ENCODE assay signal across 14 cellular contexts in genomic region chr2:168633895-168634294, GRCh38.
A peak's percentile ranks its signal among the peaks of the same experiment; 100 is the strongest.
DNase-seq lines count a peak whose midpoint lies in the region; ATAC-seq and FAIRE-seq lines count a peak whose summit lies in the region.
"Had no signal": no experiment of that assay in that cellular context is flagged by ENCODE, and none has a peak within 500 bp of the region (broad histone marks: within the 10 kb centered on the region; RNA-seq: fewer than 3 reads in every experiment).

No MANE protein-coding gene starts in this region.

- no peaks in the 10 kb centered on the region for H3K9me3 Mint-ChIP-seq in activated T-cell treated with anti-CD3 and anti-CD28 coated beads, Interleukin-2, amount 50 U/mL, for 72 hours
- H3K9me3 Mint-ChIP-seq: CD4-positive, CD25-positive, alpha-beta regulatory T cell; endodermal cell; natural killer cell treated with Interleukin-12 subunit alpha and Interleukin-12 subunit beta and Interleukin-15 and Interleukin-18, amount 100 ng/mL, for 72 hours had no signal

- H3K4me1 ChIP-seq in stomach smooth muscle (ENCODE audit: control insufficient read depth, insufficient read depth, low read length), result peaks cover 26% of the 10 kb centered on the region

- H3K36me3 ChIP-seq in stomach smooth muscle (ENCODE audit: control insufficient read depth in 2 of 2, insufficient read depth in 2 of 2, low read length in 2 of 2), result no peaks in the 10 kb centered on the region

- H3K27ac ChIP-seq in stomach smooth muscle (ENCODE audit: low read length), result peak overlapping the region; percentile 84

- no peaks in the 10 kb centered on the region for H3K9me3 ChIP-seq in stomach smooth muscle (ENCODE audit: control insufficient read depth in 2 of 2, low read length in 2 of 2)

- peak; percentile 47 for ATAC-seq in GM21825 (IDR thresholded peaks at IDR 0.05; ENCODE audit: unreplicated experiment)
- no peak for ATAC-seq in activated T-cell treated with anti-CD3 and anti-CD28 coated beads, Interleukin-2, amount 50 U/mL, for 72 hours (replicated peaks in 1 of 2)
- ATAC-seq: HCT116; natural killer cell treated with Interleukin-12 subunit alpha and Interleukin-12 subunit beta and Interleukin-15 and Interleukin-18, amount 100 ng/mL, for 72 hours had no signal

- no peak overlapping the region for H3K4me3 ChIP-seq in stomach smooth muscle (ENCODE audit: low read length in 2 of 2)

- H3K4me3 Mint-ChIP-seq in activated T-cell treated with anti-CD3 and anti-CD28 coated beads, Interleukin-2, amount 50 U/mL, for 72 hours, result no peak overlapping the region
- H3K4me3 Mint-ChIP-seq: CD4-positive, CD25-positive, alpha-beta regulatory T cell; endodermal cell; natural killer cell treated with Interleukin-12 subunit alpha and Interleukin-12 subunit beta and Interleukin-15 and Interleukin-18, amount 100 ng/mL, for 72 hours had no signal

- FAIRE-seq in GM19239 (lab: Jason Lieb, UNC), result peak; percentile 90

- in situ Hi-C loops in KBM-7 (cut with MboI; ENCODE audit: low pct_unique_long_range_greater_than_20kb, low sequenced_read_pairs), result no loop called here

- peaks cover 14% of the 10 kb centered on the region for H3K4me1 Mint-ChIP-seq in activated T-cell treated with anti-CD3 and anti-CD28 coated beads, Interleukin-2, amount 50 U/mL, for 72 hours (ENCODE audit: low read depth)

- peaks cover 0 to 3% of the 10 kb centered on the region in 2 donors for H3K36me3 Mint-ChIP-seq in activated T-cell treated with anti-CD3 and anti-CD28 coated beads, Interleukin-2, amount 50 U/mL, for 72 hours (ENCODE audit: insufficient read depth in 2 of 2)
- H3K36me3 Mint-ChIP-seq: CD4-positive, CD25-positive, alpha-beta regulatory T cell; natural killer cell treated with Interleukin-12 subunit alpha and Interleukin-12 subunit beta and Interleukin-15 and Interleukin-18, amount 100 ng/mL, for 72 hours had no signal

- no peaks in the 10 kb centered on the region for H3K27me3 Mint-ChIP-seq in activated T-cell treated with anti-CD3 and anti-CD28 coated beads, Interleukin-2, amount 50 U/mL, for 72 hours (ENCODE audit: low read depth)
- H3K27me3 Mint-ChIP-seq: natural killer cell treated with Interleukin-12 subunit alpha and Interleukin-12 subunit beta and Interleukin-15 and Interleukin-18, amount 100 ng/mL, for 72 hours had no signal

- H3K27ac Mint-ChIP-seq in activated T-cell treated with anti-CD3 and anti-CD28 coated beads, Interleukin-2, amount 50 U/mL, for 72 hours, result no peak overlapping the region
- H3K27ac Mint-ChIP-seq: endodermal cell; natural killer cell treated with Interleukin-12 subunit alpha and Interleukin-12 subunit beta and Interleukin-15 and Interleukin-18, amount 100 ng/mL, for 72 hours had no signal

- peak overlapping the region in 1 of 2 donors; percentile 35 for H3K9ac ChIP-seq in stomach smooth muscle (ENCODE audit: low read length in 2 of 2)

- no peaks in the 10 kb centered on the region for H3K27me3 ChIP-seq in stomach smooth muscle (ENCODE audit: control insufficient read depth in 1 of 2, insufficient read depth in 2 of 2, low read length in 2 of 2)

- DNase-seq in GM19239 (ENCODE audit: insufficient read length, low spot score) (no peak), KBM-7 (peak; percentile 37), HuH-7 (ENCODE audit: low spot score) (no peak), mesenteric fat pad (ENCODE audit: low spot score) (no peak)
- DNase-seq in activated T-cell treated with anti-CD3 and anti-CD28 coated beads, Interleukin-2, amount 50 U/mL, for 72 hours, result no peak
- DNase-seq: activated CD4-positive, alpha-beta T cell treated with anti-CD3 and anti-CD28 coated beads, Interleukin-2, amount 50 U/mL, for 48 hours; CD4-positive, CD25-positive, alpha-beta regulatory T cell; endodermal cell; left colon; NCI-H446 had no signal
